In the genomic region with DNA sequence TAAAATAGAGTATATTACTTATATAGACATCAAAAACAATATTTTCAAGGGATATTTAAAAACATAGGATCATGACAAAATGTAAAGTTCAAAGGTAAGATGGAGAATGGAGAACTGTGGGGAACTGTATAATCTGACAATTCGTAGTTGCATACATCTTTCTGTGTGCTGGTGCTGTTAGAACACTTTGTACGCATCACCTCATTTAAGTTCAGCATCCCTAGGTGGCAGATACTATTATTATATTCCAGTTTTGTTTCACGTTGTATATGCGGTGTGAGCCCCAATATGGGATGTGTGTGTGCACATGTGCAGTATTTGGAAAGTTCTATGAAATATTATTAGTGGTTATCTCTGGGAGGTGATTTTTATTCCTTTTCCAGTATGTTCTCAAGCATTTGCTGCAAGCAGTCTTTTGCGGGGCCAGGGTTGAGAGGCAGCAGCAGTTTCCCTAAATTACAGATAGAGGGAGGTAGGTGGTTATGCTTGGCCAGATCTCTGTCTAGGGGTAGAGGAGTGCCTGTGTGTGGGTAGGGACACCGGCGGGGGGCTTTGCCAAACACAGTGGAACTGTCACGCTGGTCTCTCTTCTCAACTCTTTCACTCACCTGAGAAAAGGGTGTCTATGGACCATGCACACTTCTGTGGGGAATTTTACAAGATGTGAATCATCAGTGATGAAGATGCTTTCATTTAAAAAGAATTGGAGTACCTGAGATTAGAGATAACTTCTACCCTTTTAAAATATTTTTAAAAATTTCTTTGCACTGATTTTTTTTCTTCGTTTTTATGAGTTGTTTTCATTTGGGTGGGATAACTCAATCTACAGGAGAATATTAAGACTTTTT, we compare ENCODE assay signal across 1 cellular context.
TF ChIP-seq lines count a peak whose summit lies in the region.

No MANE protein-coding gene starts in this region.

TF ChIP-seq in K562, 482 proteins besides CTCF, POLR2A, EP300 and RAD21 (continued from another document):
- TF ChIP-seq, protein P1, sequence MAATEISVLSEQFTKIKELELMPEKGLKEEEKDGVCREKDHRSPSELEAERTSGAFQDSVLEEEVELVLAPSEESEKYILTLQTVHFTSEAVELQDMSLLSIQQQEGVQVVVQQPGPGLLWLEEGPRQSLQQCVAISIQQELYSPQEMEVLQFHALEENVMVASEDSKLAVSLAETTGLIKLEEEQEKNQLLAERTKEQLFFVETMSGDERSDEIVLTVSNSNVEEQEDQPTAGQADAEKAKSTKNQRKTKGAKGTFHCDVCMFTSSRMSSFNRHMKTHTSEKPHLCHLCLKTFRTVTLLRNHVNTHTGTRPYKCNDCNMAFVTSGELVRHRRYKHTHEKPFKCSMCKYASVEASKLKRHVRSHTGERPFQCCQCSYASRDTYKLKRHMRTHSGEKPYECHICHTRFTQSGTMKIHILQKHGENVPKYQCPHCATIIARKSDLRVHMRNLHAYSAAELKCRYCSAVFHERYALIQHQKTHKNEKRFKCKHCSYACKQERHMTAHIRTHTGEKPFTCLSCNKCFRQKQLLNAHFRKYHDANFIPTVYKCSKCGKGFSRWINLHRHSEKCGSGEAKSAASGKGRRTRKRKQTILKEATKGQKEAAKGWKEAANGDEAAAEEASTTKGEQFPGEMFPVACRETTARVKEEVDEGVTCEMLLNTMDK (IDR thresholded peaks at IDR 0.05; ENCODE audit: borderline replicate concordance, insufficient read depth, low read depth, low read length, poor library complexity, severe bottlenecking): no peak
- TF ChIP-seq ZNF699 (CRISPR knock-in tag; IDR thresholded peaks at IDR 0.05; ENCODE audit: insufficient replicate concordance) (no peak), MXI1 (IDR thresholded peaks at IDR 0.05; ENCODE audit: low read depth, low read length) (no peak), LEF1 (IDR thresholded peaks at IDR 0.05) (no peak), PPARD (CRISPR knock-in tag; IDR thresholded peaks at IDR 0.05) (no peak)
